ENCODE assay signal across 19 cellular contexts in the genomic region with DNA sequence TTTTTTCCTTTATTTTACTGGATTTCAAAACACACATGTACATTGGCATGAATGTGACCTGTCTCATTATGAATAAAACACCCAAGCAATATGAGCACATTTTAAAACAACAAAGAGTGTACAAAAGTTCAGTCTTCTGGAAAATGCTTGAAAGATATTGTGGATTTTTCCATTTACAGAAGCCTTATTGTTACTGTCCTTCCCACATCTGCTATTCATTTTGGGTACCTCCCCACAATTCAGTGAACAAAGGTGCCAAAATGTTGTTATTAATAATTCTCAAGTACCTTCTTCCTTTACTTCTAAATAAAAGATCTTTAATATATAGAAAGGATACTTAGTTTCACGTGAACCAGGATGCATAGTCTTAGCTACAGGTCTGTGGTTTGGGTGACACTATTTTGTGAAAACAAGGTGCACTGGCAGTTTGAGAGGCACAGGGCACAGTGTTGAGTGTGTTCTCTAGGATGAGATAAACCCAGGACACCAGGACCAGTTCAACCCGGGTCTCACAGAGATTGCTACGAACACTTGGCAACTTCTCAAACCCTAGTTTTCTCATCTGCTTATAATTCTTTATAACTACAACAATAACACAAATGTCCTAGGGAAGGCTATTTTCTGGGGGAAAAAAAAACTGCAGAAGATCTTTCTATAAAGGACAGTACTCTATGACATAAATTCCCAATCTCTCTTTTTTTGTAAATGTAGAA.
DNase-seq lines count a peak whose midpoint lies in the region; ATAC-seq and FAIRE-seq lines count a peak whose summit lies in the region.
"Had no signal": no experiment of that assay in that cellular context is flagged by ENCODE, and none has a peak within 500 bp of the region (broad histone marks: within the 10 kb centered on the region; RNA-seq: fewer than 3 reads in every experiment).

No MANE protein-coding gene starts in this region.

- H3K4me1 ChIP-seq in mesenchymal stem cell (ENCODE audit: control insufficient read depth, insufficient read depth, low read depth, low read length), result peaks cover 2% of the 10 kb centered on the region

- peak overlapping the region; percentile 85 for H3K9ac ChIP-seq in mesenchymal stem cell (ENCODE audit: low read length)
- H3K9ac ChIP-seq: KMS-11 had no signal

- no peak overlapping the region for H2AK5ac ChIP-seq in mesenchymal stem cell (ENCODE audit: low read length, severe bottlenecking)

- H3K4ac ChIP-seq in mesenchymal stem cell (ENCODE audit: low read depth in 1 of 2, low read length in 2 of 2), result no peak overlapping the region

- H3K27me3 ChIP-seq in MG63 (no peaks in the 10 kb centered on the region), mesenchymal stem cell (ENCODE audit: control insufficient read depth in 1 of 2, insufficient read depth in 1 of 2, low read length in 2 of 2) (no peaks in the 10 kb centered on the region)

- FAIRE-seq in endometrium (lab: Jason Lieb, UNC), result peak; percentile 85
- FAIRE-seq: colon, frontal cortex, kidney had no signal

- peak overlapping the region in 1 of 2 experiments; percentile 74 for H3K18ac ChIP-seq in mesenchymal stem cell (ENCODE audit: low read depth in 1 of 2, low read length in 2 of 2)

- H3K4me3 ChIP-seq in MG63 (peak overlapping the region; percentile 13; the same call in 1 of the 2 replicates), mesenchymal stem cell (ENCODE audit: insufficient read depth in 1 of 2, low read depth in 1 of 2, low read length in 2 of 2) (peak overlapping the region in 1 of 2 experiments; percentile 31)

- H3K14ac ChIP-seq in mesenchymal stem cell (ENCODE audit: low read length in 2 of 2), result no peak overlapping the region

- no peak overlapping the region for H2AFZ ChIP-seq in mesenchymal stem cell (ENCODE audit: low read depth, low read length)

- H4K91ac ChIP-seq in mesenchymal stem cell (ENCODE audit: low read length), result peak overlapping the region; percentile 29

- H3K23ac ChIP-seq in mesenchymal stem cell (ENCODE audit: low read length in 2 of 2), result no peak overlapping the region

- 100% methylated on average over 1 of the region's 3 CpGs for WGBS in mesenchymal stem cell

- no peak overlapping the region for H3K4me2 ChIP-seq in mesenchymal stem cell (ENCODE audit: low read length, poor library complexity, severe bottlenecking)
- H3K4me2 ChIP-seq: KMS-11 had no signal

- H3K79me1 ChIP-seq in mesenchymal stem cell (replicated peaks; ENCODE audit: low read length, poor library complexity, severe bottlenecking), result no peaks in the 10 kb centered on the region

- peak overlapping the region; percentile 51 for H3K27ac ChIP-seq in mesenchymal stem cell (ENCODE audit: low read length, poor library complexity, severe bottlenecking)
- H3K27ac ChIP-seq: C4-2B, KMS-11, VCaP had no signal

- H3K36me3 ChIP-seq in MG63 (no peaks in the 10 kb centered on the region), mesenchymal stem cell (ENCODE audit: control insufficient read depth in 1 of 2, insufficient read depth in 2 of 2, low read depth in 1 of 2, low read length in 2 of 2) (no peaks in the 10 kb centered on the region)

- peak; percentile 43 for DNase-seq in AG20443 (ENCODE audit: low spot score)
- DNase-seq in MG63, result no peak
- DNase-seq in mesenchymal stem cell, result no peak
- no peak for DNase-seq in DMS114 treated with DMSO at 0.1 percent for 48 hours (lab: John Stamatoyannopoulos, UW; ENCODE audit: unreplicated experiment)
- DNase-seq: activated naive CD4-positive, alpha-beta T cell treated with anti-CD3 and anti-CD28 coated beads, Interleukin-2, amount 10 ng/mL, durations not matched to agents 7 days and 5 days; kidney; NCI-H187 treated with DMSO at 0.1 percent for 48 hours; NCI-H526 treated with DMSO at 0.1 percent for 48 hours; SIG-M5; stimulated activated CD4-positive, alpha-beta T cell treated with anti-CD3 and anti-CD28 coated beads, Interleukin-2, amount 100 ng/mL, for 24 hours had no signal

- ATAC-seq in HG02938 (IDR thresholded peaks at IDR 0.05; ENCODE audit: unreplicated experiment) (no peak), HG02870 (IDR thresholded peaks at IDR 0.05; ENCODE audit: unreplicated experiment) (no peak), HG02642 (IDR thresholded peaks at IDR 0.05; ENCODE audit: poor library complexity, unreplicated experiment) (no peak)

- no peak overlapping the region for H2BK15ac ChIP-seq in mesenchymal stem cell (ENCODE audit: low read depth, poor library complexity, severe bottlenecking)

- H2BK5ac ChIP-seq in mesenchymal stem cell (ENCODE audit: low read depth, low read length, poor library complexity, severe bottlenecking), result no peak overlapping the region

- no peak overlapping the region for H4K8ac ChIP-seq in mesenchymal stem cell (ENCODE audit: low read length)

- H2BK12ac ChIP-seq in mesenchymal stem cell (ENCODE audit: low read length in 2 of 2), result no peak overlapping the region

- H3K9me3 ChIP-seq in MG63, result no peaks in the 10 kb centered on the region
- H3K9me3 ChIP-seq in mesenchymal stem cell (ENCODE audit: control insufficient read depth, low read length), result peaks cover 3% of the 10 kb centered on the region

- H2BK120ac ChIP-seq in mesenchymal stem cell (ENCODE audit: low read depth, low read length), result no peak overlapping the region
